Comparison of ENCODE assay signal across 20 cellular contexts in genomic region chr4:1381181-1381621, GRCh38. TPM values are rescaled to one million over a fixed set of nuclear protein-coding genes. Genes with fewer than 3 reads are reported as not detected.
"Had no signal": no experiment of that assay in that cellular context is flagged by ENCODE, and none has a peak within 500 bp of the region (broad histone marks: within the 10 kb centered on the region; RNA-seq: fewer than 3 reads in every experiment).

No MANE protein-coding gene starts in this region.

- H3K27me3 ChIP-seq: cardiac muscle cell, colonic mucosa, neutrophil, stomach, testis, upper lobe of left lung had no signal

- DNase-seq: activated CD4-positive, CD25-positive, alpha-beta regulatory T cell treated with anti-CD3 and anti-CD28 coated beads, Interleukin-2, amount 50 U/mL, for 72 hours; activated naive CD4-positive, alpha-beta T cell; colonic mucosa; hippocampal formation; stomach; T-helper 9 cell; testis had no signal

- ATAC-seq: esophagus mucosa, T-cell had no signal

- H3K27ac ChIP-seq: cardiac muscle cell, colonic mucosa, neutrophil, stomach, testis, upper lobe of left lung had no signal

- H3K4me3 ChIP-seq: cardiac muscle cell, colonic mucosa, lung, smooth muscle cell, stomach, testis, upper lobe of left lung had no signal

- H3K27ac Mint-ChIP-seq: activated T-helper 1 cell treated with anti-CD3 and anti-CD28 coated beads, Interleukin-12 subunit alpha, Interleukin-12 subunit beta, Interleukin-2, Interleukin-4 antibody, amounts not matched to agents 30 ng/mL and 10 ng/mL and 1 ng/mL, durations not matched to agents 14 hours and 24 hours and 36 hours; mesothelial cell of epicardium; T-cell had no signal

- H3K9me3 ChIP-seq: colonic mucosa, neutrophil, stomach, testis, upper lobe of left lung had no signal

- H3K36me3 ChIP-seq: cardiac muscle cell, colonic mucosa had no signal

- H3K27me3 Mint-ChIP-seq: T-cell had no signal

- H3K9me3 Mint-ChIP-seq: activated T-helper 1 cell treated with anti-CD3 and anti-CD28 coated beads, Interleukin-12 subunit alpha, Interleukin-12 subunit beta, Interleukin-2, Interleukin-4 antibody, amounts not matched to agents 30 ng/mL and 10 ng/mL and 1 ng/mL, durations not matched to agents 14 hours and 24 hours and 36 hours; mesothelial cell of epicardium; T-cell had no signal

- H3K4me1 ChIP-seq: colonic mucosa, stomach, testis, upper lobe of left lung had no signal

- H3K4me1 Mint-ChIP-seq: mesothelial cell of epicardium, T-cell had no signal

- H3K4me3 Mint-ChIP-seq: activated T-helper 1 cell treated with anti-CD3 and anti-CD28 coated beads, Interleukin-12 subunit alpha, Interleukin-12 subunit beta, Interleukin-2, Interleukin-4 antibody, amounts not matched to agents 30 ng/mL and 10 ng/mL and 1 ng/mL, durations not matched to agents 14 hours and 24 hours and 36 hours; mesothelial cell of epicardium; T-cell had no signal

RNA-seq across cellular contexts. Expression of gene NKX1-1, which starts 25.0 kb away (rescaled TPM):
- total RNA-seq: activated CD8-positive, alpha-beta memory T cell treated with anti-CD3 and anti-CD28 coated beads for 36 hours; activated T-helper 1 cell treated with anti-CD3 and anti-CD28 coated beads, Interleukin-12 subunit alpha, Interleukin-12 subunit beta, Interleukin-2, Interleukin-4 antibody, amounts not matched to agents 30 ng/mL and 10 ng/mL and 1 ng/mL, durations not matched to agents 14 hours and 24 hours and 36 hours; cardiac muscle cell; colonic mucosa; esophagus mucosa; lung; mesothelial cell of epicardium; myocyte; smooth muscle cell; stomach; T-cell; upper lobe of left lung had no signal
- polyA plus RNA-seq: adipose tissue, cardiac muscle cell, keratinocyte, lung, smooth muscle cell, stomach had no signal
